Comparison of ENCODE assay signal across 1 cellular context in the genomic region with DNA sequence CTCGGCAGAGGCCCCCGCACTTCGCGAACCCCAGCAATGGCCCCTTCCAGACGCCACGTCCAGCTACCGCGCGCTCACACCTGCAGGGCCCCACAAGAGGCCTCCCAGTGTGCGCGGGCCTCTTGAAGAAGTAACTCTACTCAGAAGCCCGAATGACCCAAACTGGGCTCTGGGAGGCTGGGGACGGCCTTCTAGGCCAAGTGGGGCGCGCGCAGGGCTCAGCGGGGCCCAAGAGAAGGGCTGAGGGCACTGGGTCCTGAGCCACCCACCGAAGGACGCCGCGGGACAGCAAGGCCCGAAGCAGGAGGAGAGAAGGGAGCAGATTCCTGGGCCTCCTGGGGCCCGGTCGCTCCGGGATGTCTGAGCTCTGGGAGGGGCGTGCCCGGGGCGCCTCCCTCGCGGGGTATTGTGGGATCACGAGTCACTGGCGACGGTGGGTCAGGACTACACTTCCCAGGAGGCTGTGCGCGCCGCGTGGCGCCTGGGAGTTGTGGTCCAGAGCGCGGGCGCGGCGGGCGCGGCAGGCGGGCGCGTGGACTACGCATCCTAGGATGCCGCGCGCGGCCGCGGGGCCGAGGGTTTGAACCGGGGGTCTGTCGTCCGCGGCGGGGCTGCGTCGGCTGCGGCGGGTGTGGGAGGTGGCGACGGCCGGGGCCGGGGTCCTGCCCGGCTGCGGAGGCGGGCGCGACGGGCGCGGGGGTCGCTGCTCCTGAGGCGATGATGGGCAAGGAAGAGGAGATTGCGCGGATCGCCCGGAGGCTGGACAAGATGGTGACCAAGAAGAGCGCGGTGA.
TF ChIP-seq lines count a peak whose summit lies in the region.

A gene (plus strand): TSS at position 603 of the 793 bp plus-strand sequence. CDS start 115 bp downstream, at position 718.

TF ChIP-seq in K562, 482 proteins besides CTCF, POLR2A, EP300 and RAD21 (continued from another document and continues in another):
- TF ChIP-seq ZBTB17 (CRISPR knock-in tag; IDR thresholded peaks at IDR 0.05), result peak; percentile 81
- TF ChIP-seq, protein P1, sequence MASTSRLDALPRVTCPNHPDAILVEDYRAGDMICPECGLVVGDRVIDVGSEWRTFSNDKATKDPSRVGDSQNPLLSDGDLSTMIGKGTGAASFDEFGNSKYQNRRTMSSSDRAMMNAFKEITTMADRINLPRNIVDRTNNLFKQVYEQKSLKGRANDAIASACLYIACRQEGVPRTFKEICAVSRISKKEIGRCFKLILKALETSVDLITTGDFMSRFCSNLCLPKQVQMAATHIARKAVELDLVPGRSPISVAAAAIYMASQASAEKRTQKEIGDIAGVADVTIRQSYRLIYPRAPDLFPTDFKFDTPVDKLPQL (IDR thresholded peaks at IDR 0.05; ENCODE audit: extremely low read depth, insufficient read length), result no peak
- peak; percentile 69; the same call in 1 of the 2 replicates for TF ChIP-seq OTX1 (CRISPR knock-in tag; IDR thresholded peaks at IDR 0.05)
- TF ChIP-seq, protein P2, sequence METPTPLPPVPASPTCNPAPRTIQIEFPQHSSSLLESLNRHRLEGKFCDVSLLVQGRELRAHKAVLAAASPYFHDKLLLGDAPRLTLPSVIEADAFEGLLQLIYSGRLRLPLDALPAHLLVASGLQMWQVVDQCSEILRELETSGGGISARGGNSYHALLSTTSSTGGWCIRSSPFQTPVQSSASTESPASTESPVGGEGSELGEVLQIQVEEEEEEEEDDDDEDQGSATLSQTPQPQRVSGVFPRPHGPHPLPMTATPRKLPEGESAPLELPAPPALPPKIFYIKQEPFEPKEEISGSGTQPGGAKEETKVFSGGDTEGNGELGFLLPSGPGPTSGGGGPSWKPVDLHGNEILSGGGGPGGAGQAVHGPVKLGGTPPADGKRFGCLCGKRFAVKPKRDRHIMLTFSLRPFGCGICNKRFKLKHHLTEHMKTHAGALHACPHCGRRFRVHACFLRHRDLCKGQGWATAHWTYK (CRISPR knock-in tag; IDR thresholded peaks at IDR 0.05), result peak; percentile 97
- peak; percentile 87 for TF ChIP-seq SMAD3 (CRISPR knock-in tag; conservative IDR thresholded peaks at IDR 0.05)
- no peak for TF ChIP-seq ZNF232 (CRISPR knock-in tag; IDR thresholded peaks at IDR 0.05)
- TF ChIP-seq, protein P3, sequence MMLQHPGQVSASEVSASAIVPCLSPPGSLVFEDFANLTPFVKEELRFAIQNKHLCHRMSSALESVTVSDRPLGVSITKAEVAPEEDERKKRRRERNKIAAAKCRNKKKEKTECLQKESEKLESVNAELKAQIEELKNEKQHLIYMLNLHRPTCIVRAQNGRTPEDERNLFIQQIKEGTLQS (IDR thresholded peaks at IDR 0.05), result no peak
- TF ChIP-seq, protein P3 (CRISPR knock-in tag; conservative IDR thresholded peaks at IDR 0.05), result no peak
- peak; percentile 43 to 79; a peak in 1 of 4 replicates for TF ChIP-seq TBL1XR1 (IDR thresholded peaks at IDR 0.05; ENCODE audit: low read length in 2 of 2)
- no peak for TF ChIP-seq ELF1 (tag; IDR thresholded peaks at IDR 0.05)
- TF ChIP-seq ZNF239 (CRISPR knock-in tag; IDR thresholded peaks at IDR 0.05), result peak; percentile 71
- no peak for TF ChIP-seq ZNF79 (CRISPR knock-in tag; IDR thresholded peaks at IDR 0.05; ENCODE audit: low read depth)
- TF ChIP-seq, protein P4, sequence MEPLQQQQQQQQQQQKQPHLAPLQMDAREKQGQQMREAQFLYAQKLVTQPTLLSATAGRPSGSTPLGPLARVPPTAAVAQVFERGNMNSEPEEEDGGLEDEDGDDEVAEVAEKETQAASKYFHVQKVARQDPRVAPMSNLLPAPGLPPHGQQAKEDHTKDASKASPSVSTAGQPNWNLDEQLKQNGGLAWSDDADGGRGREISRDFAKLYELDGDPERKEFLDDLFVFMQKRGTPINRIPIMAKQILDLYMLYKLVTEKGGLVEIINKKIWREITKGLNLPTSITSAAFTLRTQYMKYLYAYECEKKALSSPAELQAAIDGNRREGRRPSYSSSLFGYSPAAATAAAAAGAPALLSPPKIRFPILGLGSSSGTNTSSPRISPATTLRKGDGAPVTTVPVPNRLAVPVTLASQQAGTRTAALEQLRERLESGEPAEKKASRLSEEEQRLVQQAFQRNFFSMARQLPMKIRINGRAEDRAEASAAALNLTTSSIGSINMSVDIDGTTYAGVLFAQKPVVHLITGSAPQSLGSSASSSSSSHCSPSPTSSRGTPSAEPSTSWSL (CRISPR knock-in tag; IDR thresholded peaks at IDR 0.05; ENCODE audit: borderline replicate concordance), result no peak; the same call in 1 of the 2 replicates
- TF ChIP-seq, protein P5, sequence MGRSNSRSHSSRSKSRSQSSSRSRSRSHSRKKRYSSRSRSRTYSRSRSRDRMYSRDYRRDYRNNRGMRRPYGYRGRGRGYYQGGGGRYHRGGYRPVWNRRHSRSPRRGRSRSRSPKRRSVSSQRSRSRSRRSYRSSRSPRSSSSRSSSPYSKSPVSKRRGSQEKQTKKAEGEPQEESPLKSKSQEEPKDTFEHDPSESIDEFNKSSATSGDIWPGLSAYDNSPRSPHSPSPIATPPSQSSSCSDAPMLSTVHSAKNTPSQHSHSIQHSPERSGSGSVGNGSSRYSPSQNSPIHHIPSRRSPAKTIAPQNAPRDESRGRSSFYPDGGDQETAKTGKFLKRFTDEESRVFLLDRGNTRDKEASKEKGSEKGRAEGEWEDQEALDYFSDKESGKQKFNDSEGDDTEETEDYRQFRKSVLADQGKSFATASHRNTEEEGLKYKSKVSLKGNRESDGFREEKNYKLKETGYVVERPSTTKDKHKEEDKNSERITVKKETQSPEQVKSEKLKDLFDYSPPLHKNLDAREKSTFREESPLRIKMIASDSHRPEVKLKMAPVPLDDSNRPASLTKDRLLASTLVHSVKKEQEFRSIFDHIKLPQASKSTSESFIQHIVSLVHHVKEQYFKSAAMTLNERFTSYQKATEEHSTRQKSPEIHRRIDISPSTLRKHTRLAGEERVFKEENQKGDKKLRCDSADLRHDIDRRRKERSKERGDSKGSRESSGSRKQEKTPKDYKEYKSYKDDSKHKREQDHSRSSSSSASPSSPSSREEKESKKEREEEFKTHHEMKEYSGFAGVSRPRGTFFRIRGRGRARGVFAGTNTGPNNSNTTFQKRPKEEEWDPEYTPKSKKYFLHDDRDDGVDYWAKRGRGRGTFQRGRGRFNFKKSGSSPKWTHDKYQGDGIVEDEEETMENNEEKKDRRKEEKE (IDR thresholded peaks at IDR 0.05; ENCODE audit: borderline replicate concordance in 1 of 2, control insufficient read depth in 1 of 2, low read depth in 2 of 2, low read length in 1 of 2), result 0 out of 4 replicates have a peak, but pooled peaks of 1 of the 2 experiments have one; percentile 80
- TF ChIP-seq GABPB1 (CRISPR knock-in tag; IDR thresholded peaks at IDR 0.05), result peak; percentile 85
- no peak for TF ChIP-seq SPI1 (IDR thresholded peaks at IDR 0.05; ENCODE audit: borderline replicate concordance, low read depth, low read length)
- TF ChIP-seq, protein P6, sequence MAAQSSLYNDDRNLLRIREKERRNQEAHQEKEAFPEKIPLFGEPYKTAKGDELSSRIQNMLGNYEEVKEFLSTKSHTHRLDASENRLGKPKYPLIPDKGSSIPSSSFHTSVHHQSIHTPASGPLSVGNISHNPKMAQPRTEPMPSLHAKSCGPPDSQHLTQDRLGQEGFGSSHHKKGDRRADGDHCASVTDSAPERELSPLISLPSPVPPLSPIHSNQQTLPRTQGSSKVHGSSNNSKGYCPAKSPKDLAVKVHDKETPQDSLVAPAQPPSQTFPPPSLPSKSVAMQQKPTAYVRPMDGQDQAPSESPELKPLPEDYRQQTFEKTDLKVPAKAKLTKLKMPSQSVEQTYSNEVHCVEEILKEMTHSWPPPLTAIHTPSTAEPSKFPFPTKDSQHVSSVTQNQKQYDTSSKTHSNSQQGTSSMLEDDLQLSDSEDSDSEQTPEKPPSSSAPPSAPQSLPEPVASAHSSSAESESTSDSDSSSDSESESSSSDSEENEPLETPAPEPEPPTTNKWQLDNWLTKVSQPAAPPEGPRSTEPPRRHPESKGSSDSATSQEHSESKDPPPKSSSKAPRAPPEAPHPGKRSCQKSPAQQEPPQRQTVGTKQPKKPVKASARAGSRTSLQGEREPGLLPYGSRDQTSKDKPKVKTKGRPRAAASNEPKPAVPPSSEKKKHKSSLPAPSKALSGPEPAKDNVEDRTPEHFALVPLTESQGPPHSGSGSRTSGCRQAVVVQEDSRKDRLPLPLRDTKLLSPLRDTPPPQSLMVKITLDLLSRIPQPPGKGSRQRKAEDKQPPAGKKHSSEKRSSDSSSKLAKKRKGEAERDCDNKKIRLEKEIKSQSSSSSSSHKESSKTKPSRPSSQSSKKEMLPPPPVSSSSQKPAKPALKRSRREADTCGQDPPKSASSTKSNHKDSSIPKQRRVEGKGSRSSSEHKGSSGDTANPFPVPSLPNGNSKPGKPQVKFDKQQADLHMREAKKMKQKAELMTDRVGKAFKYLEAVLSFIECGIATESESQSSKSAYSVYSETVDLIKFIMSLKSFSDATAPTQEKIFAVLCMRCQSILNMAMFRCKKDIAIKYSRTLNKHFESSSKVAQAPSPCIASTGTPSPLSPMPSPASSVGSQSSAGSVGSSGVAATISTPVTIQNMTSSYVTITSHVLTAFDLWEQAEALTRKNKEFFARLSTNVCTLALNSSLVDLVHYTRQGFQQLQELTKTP (IDR thresholded peaks at IDR 0.05; ENCODE audit: low read depth in 1 of 2, partially characterized antibody in 2 of 2), result peak in 1 of 2 experiments; percentile 97
- TF ChIP-seq ZNF436 (CRISPR knock-in tag; IDR thresholded peaks at IDR 0.05), result no peak
- TF ChIP-seq, protein P7, sequence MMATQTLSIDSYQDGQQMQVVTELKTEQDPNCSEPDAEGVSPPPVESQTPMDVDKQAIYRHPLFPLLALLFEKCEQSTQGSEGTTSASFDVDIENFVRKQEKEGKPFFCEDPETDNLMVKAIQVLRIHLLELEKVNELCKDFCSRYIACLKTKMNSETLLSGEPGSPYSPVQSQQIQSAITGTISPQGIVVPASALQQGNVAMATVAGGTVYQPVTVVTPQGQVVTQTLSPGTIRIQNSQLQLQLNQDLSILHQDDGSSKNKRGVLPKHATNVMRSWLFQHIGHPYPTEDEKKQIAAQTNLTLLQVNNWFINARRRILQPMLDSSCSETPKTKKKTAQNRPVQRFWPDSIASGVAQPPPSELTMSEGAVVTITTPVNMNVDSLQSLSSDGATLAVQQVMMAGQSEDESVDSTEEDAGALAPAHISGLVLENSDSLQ (IDR thresholded peaks at IDR 0.05), result no peak
- TF ChIP-seq, protein P8, sequence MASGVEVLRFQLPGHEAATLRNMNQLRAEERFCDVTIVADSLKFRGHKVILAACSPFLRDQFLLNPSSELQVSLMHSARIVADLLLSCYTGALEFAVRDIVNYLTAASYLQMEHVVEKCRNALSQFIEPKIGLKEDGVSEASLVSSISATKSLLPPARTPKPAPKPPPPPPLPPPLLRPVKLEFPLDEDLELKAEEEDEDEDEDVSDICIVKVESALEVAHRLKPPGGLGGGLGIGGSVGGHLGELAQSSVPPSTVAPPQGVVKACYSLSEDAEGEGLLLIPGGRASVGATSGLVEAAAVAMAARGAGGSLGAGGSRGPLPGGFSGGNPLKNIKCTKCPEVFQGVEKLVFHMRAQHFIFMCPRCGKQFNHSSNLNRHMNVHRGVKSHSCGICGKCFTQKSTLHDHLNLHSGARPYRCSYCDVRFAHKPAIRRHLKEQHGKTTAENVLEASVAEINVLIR (CRISPR knock-in tag; IDR thresholded peaks at IDR 0.05), result peak; percentile 77
- no peak for TF ChIP-seq ZNF764 (CRISPR knock-in tag; IDR thresholded peaks at IDR 0.05; ENCODE audit: low read depth)
- no peak for TF ChIP-seq FOXK2 (conservative IDR thresholded peaks at IDR 0.05 in 1 of 2, IDR thresholded peaks at IDR 0.05 in 1 of 2; ENCODE audit: low read depth in 2 of 2)
- TF ChIP-seq, protein P9, sequence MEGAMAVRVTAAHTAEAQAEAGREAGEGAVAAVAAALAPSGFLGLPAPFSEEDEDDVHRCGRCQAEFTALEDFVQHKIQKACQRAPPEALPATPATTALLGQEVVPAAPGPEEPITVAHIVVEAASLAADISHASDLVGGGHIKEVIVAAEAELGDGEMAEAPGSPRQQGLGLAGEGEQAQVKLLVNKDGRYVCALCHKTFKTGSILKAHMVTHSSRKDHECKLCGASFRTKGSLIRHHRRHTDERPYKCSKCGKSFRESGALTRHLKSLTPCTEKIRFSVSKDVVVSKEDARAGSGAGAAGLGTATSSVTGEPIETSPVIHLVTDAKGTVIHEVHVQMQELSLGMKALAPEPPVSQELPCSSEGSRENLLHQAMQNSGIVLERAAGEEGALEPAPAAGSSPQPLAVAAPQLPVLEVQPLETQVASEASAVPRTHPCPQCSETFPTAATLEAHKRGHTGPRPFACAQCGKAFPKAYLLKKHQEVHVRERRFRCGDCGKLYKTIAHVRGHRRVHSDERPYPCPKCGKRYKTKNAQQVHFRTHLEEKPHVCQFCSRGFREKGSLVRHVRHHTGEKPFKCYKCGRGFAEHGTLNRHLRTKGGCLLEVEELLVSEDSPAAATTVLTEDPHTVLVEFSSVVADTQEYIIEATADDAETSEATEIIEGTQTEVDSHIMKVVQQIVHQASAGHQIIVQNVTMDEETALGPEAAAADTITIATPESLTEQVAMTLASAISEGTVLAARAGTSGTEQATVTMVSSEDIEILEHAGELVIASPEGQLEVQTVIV (CRISPR knock-in tag; IDR thresholded peaks at IDR 0.05; ENCODE audit: borderline replicate concordance), result no peak
- TF ChIP-seq NR2F6 (CRISPR knock-in tag; IDR thresholded peaks at IDR 0.05), result 0 out of 2 replicates have a peak, but pooled peaks have one; percentile 44
- no peak for TF ChIP-seq ZNF551 (CRISPR knock-in tag; IDR thresholded peaks at IDR 0.05)
- TF ChIP-seq DPF2 (IDR thresholded peaks at IDR 0.05), result no peak
- TF ChIP-seq CBX8 (IDR thresholded peaks at IDR 0.05; ENCODE audit: borderline replicate concordance, extremely low read depth, low read depth, low read length, poor library complexity, severe bottlenecking), result no peak
- TF ChIP-seq TRIM24 (IDR thresholded peaks at IDR 0.05), result no peak
- TF ChIP-seq, protein P10, sequence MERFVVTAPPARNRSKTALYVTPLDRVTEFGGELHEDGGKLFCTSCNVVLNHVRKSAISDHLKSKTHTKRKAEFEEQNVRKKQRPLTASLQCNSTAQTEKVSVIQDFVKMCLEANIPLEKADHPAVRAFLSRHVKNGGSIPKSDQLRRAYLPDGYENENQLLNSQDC (CRISPR knock-in tag; IDR thresholded peaks at IDR 0.05), result no peak
- TF ChIP-seq SLC30A9 (CRISPR knock-in tag; IDR thresholded peaks at IDR 0.05), result no peak
- no peak for TF ChIP-seq TCF7L2 (IDR thresholded peaks at IDR 0.05; ENCODE audit: low read depth, low read length)
- TF ChIP-seq ILK (tag; IDR thresholded peaks at IDR 0.05; ENCODE audit: borderline replicate concordance, low read depth), result no peak
- TF ChIP-seq MYNN (IDR thresholded peaks at IDR 0.05), result 0 out of 2 replicates have a peak, but pooled peaks have one; percentile 22
- TF ChIP-seq MYNN (CRISPR knock-in tag; IDR thresholded peaks at IDR 0.05), result no peak
